ENCODE assay signal across 1 cellular context in genomic region chr6:73714227-73714626, GRCh38.
A peak's percentile ranks its signal among the peaks of the same experiment; 100 is the strongest.
TF ChIP-seq lines count a peak whose summit lies in the region.

No MANE protein-coding gene starts in this region.

TF ChIP-seq in HEK293, 187 proteins besides CTCF, POLR2A, EP300 and RAD21:
- TF ChIP-seq PRDM10 (tag by site-specific recombination; IDR thresholded peaks at IDR 0.05) (peak; percentile 56), ZNF350 (tag by site-specific recombination; IDR thresholded peaks at IDR 0.05) (no peak), ZNF645 (tag by site-specific recombination; IDR thresholded peaks at IDR 0.05) (no peak), RBAK (tag by site-specific recombination; IDR thresholded peaks at IDR 0.05) (no peak), BCL11A (tag by site-specific recombination; IDR thresholded peaks at IDR 0.05; ENCODE audit: low read depth) (no peak)
